1 cellular context compared by ENCODE assay signal in the genomic region with DNA sequence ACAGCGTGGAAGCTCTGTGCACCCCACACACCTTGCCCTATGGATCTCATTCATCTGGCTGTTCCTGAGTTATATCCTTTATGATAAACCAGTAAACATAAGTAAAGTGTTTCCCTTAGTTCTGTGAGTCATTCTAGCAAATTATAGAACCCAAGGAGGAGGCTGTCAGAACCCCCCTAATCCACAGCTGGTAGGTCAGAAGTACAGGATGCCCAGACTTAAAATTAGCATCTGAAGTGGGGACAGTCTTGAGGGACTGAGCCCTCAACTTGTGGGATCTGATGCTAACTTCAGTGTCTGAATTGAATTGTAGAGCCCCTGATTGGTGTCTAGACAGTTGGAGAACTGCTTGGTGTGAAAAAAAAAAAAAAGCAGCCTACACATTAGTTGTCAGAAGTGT.
TF ChIP-seq lines count a peak whose summit lies in the region.

No MANE protein-coding gene starts in this region.

TF ChIP-seq in HCT116, 20 proteins besides CTCF, POLR2A, EP300 and RAD21:
- TF ChIP-seq CBX3 (IDR thresholded peaks at IDR 0.05; ENCODE audit: low read depth) (no peak), MAX (IDR thresholded peaks at IDR 0.05) (no peak), ELF1 (IDR thresholded peaks at IDR 0.05; ENCODE audit: borderline replicate concordance, low read depth) (no peak), SP1 (IDR thresholded peaks at IDR 0.05; ENCODE audit: low read depth) (no peak), ZBTB33 (IDR thresholded peaks at IDR 0.05; ENCODE audit: extremely low read depth, insufficient replicate concordance, low read length) (no peak), YY1 (IDR thresholded peaks at IDR 0.05; ENCODE audit: extremely low read depth, insufficient replicate concordance, low read depth, low read length) (no peak), ZNF274 (IDR thresholded peaks at IDR 0.05; ENCODE audit: low read depth, low read length) (no peak), ZFX (IDR thresholded peaks at IDR 0.05) (no peak), FOSL1 (IDR thresholded peaks at IDR 0.05; ENCODE audit: low read depth) (no peak), EGR1 (IDR thresholded peaks at IDR 0.05; ENCODE audit: low read depth) (no peak), EZH2 (IDR thresholded peaks at IDR 0.05) (no peak), TCF7L2 (IDR thresholded peaks at IDR 0.05; ENCODE audit: borderline replicate concordance, extremely low read depth, insufficient read depth, insufficient read length) (no peak), SRF (IDR thresholded peaks at IDR 0.05; ENCODE audit: low read depth) (no peak), SIN3A (IDR thresholded peaks at IDR 0.05; ENCODE audit: low read depth) (no peak), EZH2phosphoT487 (IDR thresholded peaks at IDR 0.05; ENCODE audit: borderline replicate concordance) (no peak)
